10 cellular contexts compared by ENCODE assay signal in genomic region chr7:220151-220841, GRCh38. TPM values are rescaled to one million over a fixed set of nuclear protein-coding genes. Genes with fewer than 3 reads are reported as not detected.
A peak's percentile ranks its signal among the peaks of the same experiment; 100 is the strongest.
DNase-seq lines count a peak whose midpoint lies in the region; ATAC-seq and TF ChIP-seq lines count a peak whose summit lies in the region.
"Had no signal": no experiment of that assay in that cellular context is flagged by ENCODE, and none has a peak within 500 bp of the region (broad histone marks: within the 10 kb centered on the region; RNA-seq: fewer than 3 reads in every experiment).

No MANE protein-coding gene starts in this region.

- TF ChIP-seq CTCF in mucosa of descending colon (IDR thresholded peaks at IDR 0.05): no peak
- no peak for TF ChIP-seq CTCF in lower leg skin (IDR thresholded peaks at IDR 0.05)

- ATAC-seq in mucosa of descending colon (peak; percentile 31), GM19324 (IDR thresholded peaks at IDR 0.05; ENCODE audit: low FRiP score, unreplicated experiment) (no peak), GM21576 (IDR thresholded peaks at IDR 0.05; ENCODE audit: unreplicated experiment) (no peak)

- H3K9ac ChIP-seq in BLaER1: no peak overlapping the region

- TF ChIP-seq POLR2A in lower leg skin (IDR thresholded peaks at IDR 0.05): no peak

- intact Hi-C loops in mucosa of descending colon (cut with DNase I, micrococcal nuclease): no loop called here
- intact Hi-C loops in lower leg skin (cut with DNase I; ENCODE audit: low total_unique reads): no loop called here

- TF ChIP-seq RAD21 in Ishikawa (IDR thresholded peaks at IDR 0.05; ENCODE audit: low read depth): peak; percentile 11; the same call in 1 of the 2 replicates

- H3K27ac ChIP-seq in BLaER1: no peak overlapping the region

- H3K4me3 ChIP-seq in BLaER1 (no peak overlapping the region), mucosa of descending colon (no peak overlapping the region), lower leg skin (ENCODE audit: low read depth, poor library complexity, severe bottlenecking) (no peak overlapping the region)

- H3K4me2 ChIP-seq in BLaER1: peak overlapping the region; percentile 30

- no peaks in the 10 kb centered on the region for H3K9me3 ChIP-seq in BLaER1
- no peaks in the 10 kb centered on the region for H3K9me3 ChIP-seq in mucosa of descending colon

- TF ChIP-seq EP300 in Ishikawa (IDR thresholded peaks at IDR 0.05; ENCODE audit: borderline replicate concordance): 0 out of 2 replicates have a peak, but pooled peaks have one; percentile 20

- H3K27me3 ChIP-seq in BLaER1: peaks cover 21% of the 10 kb centered on the region

- H3K36me3 ChIP-seq in BLaER1 (peaks cover 31% of the 10 kb centered on the region), mucosa of descending colon (ENCODE audit: low read depth) (no peaks in the 10 kb centered on the region)

- H3K4me1 ChIP-seq in BLaER1: peaks cover 53% of the 10 kb centered on the region
- no peaks in the 10 kb centered on the region for H3K4me1 ChIP-seq in mucosa of descending colon (ENCODE audit: low read depth)

- peak; percentile 75 for DNase-seq in ecto neural progenitor cell (ENCODE audit: low spot score)
- no peak for DNase-seq in mucosa of descending colon
- DNase-seq in occipital lobe (lab: John Stamatoyannopoulos, UW): no peak
- DNase-seq in lower leg skin (ENCODE audit: low spot score in 2 of 2): no peak
- DNase-seq: CD8-positive, alpha-beta memory T cell; NK-92 treated with Interleukin-12 subunit alpha and Interleukin-12 subunit beta, amount 100 ng/mL, for 24 hours had no signal

- peaks cover 69% of the 10 kb centered on the region for H4K20me1 ChIP-seq in BLaER1

- WGBS in lower leg skin, 2 donors: 53 to 72% methylated on average over 28 of the region's 28 CpGs

TF ChIP-seq in Ishikawa, 13 proteins besides CTCF, POLR2A, EP300 and RAD21:
- TF ChIP-seq TAF1 (IDR thresholded peaks at IDR 0.05; ENCODE audit: low read depth) (no peak), NFIC (IDR thresholded peaks at IDR 0.05) (peak; percentile 38; the same call in 1 of the 2 replicates), REST (IDR thresholded peaks at IDR 0.05; ENCODE audit: low read depth) (no peak), TEAD4 (IDR thresholded peaks at IDR 0.05) (peak; percentile 80), USF1 (IDR thresholded peaks at IDR 0.05) (peak; percentile 92)
- TF ChIP-seq, protein P1, sequence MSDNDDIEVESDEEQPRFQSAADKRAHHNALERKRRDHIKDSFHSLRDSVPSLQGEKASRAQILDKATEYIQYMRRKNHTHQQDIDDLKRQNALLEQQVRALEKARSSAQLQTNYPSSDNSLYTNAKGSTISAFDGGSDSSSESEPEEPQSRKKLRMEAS (IDR thresholded peaks at IDR 0.05): peak; percentile 99

RNA-seq across cellular contexts. Expression of gene FAM20C, which starts 27.9 kb away (rescaled TPM):
- total RNA-seq in mucosa of descending colon (10 to 100 TPM; 20.7 to 47.7 (median 26.5) TPM), occipital lobe (18.1 TPM), lower leg skin (10 to 100 TPM; 17.3 to 20.7 (median 19.8) TPM)
